Comparison of ENCODE assay signal across 11 cellular contexts in genomic region chr6:85451586-85452306, GRCh38. TPM values are rescaled to one million over a fixed set of nuclear protein-coding genes. Genes with fewer than 3 reads are reported as not detected.
DNase-seq lines count a peak whose midpoint lies in the region; ATAC-seq and TF ChIP-seq lines count a peak whose summit lies in the region.
"Had no signal": no experiment of that assay in that cellular context is flagged by ENCODE, and none has a peak within 500 bp of the region (broad histone marks: within the 10 kb centered on the region; RNA-seq: fewer than 3 reads in every experiment).

No MANE protein-coding gene starts in this region.

- H3K4me3 ChIP-seq in left ventricle myocardium inferior, result peak overlapping the region; percentile 75
- peak overlapping the region; percentile 77 for H3K4me3 ChIP-seq in astrocyte of the spinal cord (ENCODE audit: low read depth, low read length)
- peak overlapping the region; percentile 66 for H3K4me3 ChIP-seq in lower lobe of right lung
- peak overlapping the region; percentile 63 for H3K4me3 ChIP-seq in upper lobe of right lung

- no peak for TF ChIP-seq CTCF in left ventricle myocardium inferior (IDR thresholded peaks at IDR 0.05; ENCODE audit: borderline replicate concordance)
- no peak for TF ChIP-seq CTCF in astrocyte of the spinal cord (IDR thresholded peaks at IDR 0.05; ENCODE audit: low read depth, low read length)
- no peak for TF ChIP-seq CTCF in lower lobe of right lung (IDR thresholded peaks at IDR 0.05)
- no peak for TF ChIP-seq CTCF in upper lobe of right lung (IDR thresholded peaks at IDR 0.05)

- in situ Hi-C loops in astrocyte of the spinal cord (cut with HindIII; ENCODE audit: low sequenced_read_pairs), result no loop called here

- ATAC-seq in Right ventricle myocardium inferior (no peak), lower lobe of right lung (no peak), upper lobe of right lung (no peak), GM19035 (IDR thresholded peaks at IDR 0.05; ENCODE audit: unreplicated experiment) (no peak), HG02884 (IDR thresholded peaks at IDR 0.05; ENCODE audit: unreplicated experiment) (no peak)

- peaks cover 22% of the 10 kb centered on the region for H3K4me1 ChIP-seq in left ventricle myocardium inferior
- peaks cover 37% of the 10 kb centered on the region for H3K4me1 ChIP-seq in lower lobe of right lung
- peaks cover 21% of the 10 kb centered on the region for H3K4me1 ChIP-seq in upper lobe of right lung

- intact Hi-C loops in left ventricle myocardium inferior (cut with micrococcal nuclease), result no loop called here
- intact Hi-C loops in Right ventricle myocardium inferior (cut with DNase I), result no loop called here
- intact Hi-C loops in lower lobe of right lung (cut with DNase I), result no loop called here
- intact Hi-C loops in upper lobe of right lung (cut with DNase I), result no loop called here

- H3K36me3 ChIP-seq in left ventricle myocardium inferior, result no peaks in the 10 kb centered on the region
- no peaks in the 10 kb centered on the region for H3K36me3 ChIP-seq in lower lobe of right lung
- H3K36me3 ChIP-seq in upper lobe of right lung, result no peaks in the 10 kb centered on the region
- H3K36me3 ChIP-seq: upper lobe of left lung had no signal

- H3K9me3 ChIP-seq in left ventricle myocardium inferior (replicated peaks) (no peaks in the 10 kb centered on the region), lower lobe of right lung (no peaks in the 10 kb centered on the region), upper lobe of right lung (no peaks in the 10 kb centered on the region)
- H3K9me3 ChIP-seq: upper lobe of left lung had no signal

- peaks cover 89% of the 10 kb centered on the region for H3K27me3 ChIP-seq in left ventricle myocardium inferior (ENCODE audit: low read depth)
- peaks cover 22% of the 10 kb centered on the region for H3K27me3 ChIP-seq in lower lobe of right lung (ENCODE audit: low read depth)
- peaks cover 18% of the 10 kb centered on the region for H3K27me3 ChIP-seq in upper lobe of right lung

- H3K27ac ChIP-seq in left ventricle myocardium inferior (replicated peaks), result peak overlapping the region; percentile 23
- no peak overlapping the region for H3K27ac ChIP-seq in lower lobe of right lung
- no peak overlapping the region for H3K27ac ChIP-seq in upper lobe of right lung

- DNase-seq in left ventricle myocardium inferior (no peak), Right ventricle myocardium inferior (ENCODE audit: missing footprints) (no peak), astrocyte of the spinal cord (ENCODE audit: low read depth, low spot score) (no peak), lower lobe of right lung (no peak), upper lobe of right lung (no peak), KG1 (lab: John Stamatoyannopoulos, UW) (no peak)
- DNase-seq: activated CD8-positive, alpha-beta memory T cell treated with anti-CD3 and anti-CD28 coated beads, Interleukin-2, amount 50 U/mL, for 48 hours; NCI-H510A treated with DMSO at 0.1 percent for 48 hours; upper lobe of left lung had no signal

RNA-seq across cellular contexts. Expression of gene NT5E, which starts 1.9 kb away (rescaled TPM):
- total RNA-seq in left ventricle myocardium inferior (4.3 TPM), Right ventricle myocardium inferior (5.6 TPM), lower lobe of right lung (18.0 TPM), upper lobe of right lung (15.3 TPM)
